ENCODE assay signal across 20 cellular contexts in genomic region chr11:36743039-36743438, GRCh38.
A peak's percentile ranks its signal among the peaks of the same experiment; 100 is the strongest.
DNase-seq lines count a peak whose midpoint lies in the region; ATAC-seq, FAIRE-seq and TF ChIP-seq lines count a peak whose summit lies in the region.
"Had no signal": no experiment of that assay in that cellular context is flagged by ENCODE, and none has a peak within 500 bp of the region (broad histone marks: within the 10 kb centered on the region; RNA-seq: fewer than 3 reads in every experiment).

No MANE protein-coding gene starts in this region.

- no peak for TF ChIP-seq CTCF in GM12878 (IDR thresholded peaks at IDR 0.05 in 2 of 3, conservative IDR thresholded peaks at IDR 0.05 in 1 of 3; ENCODE audit: control insufficient read depth in 2 of 3, extremely low read depth in 1 of 3, insufficient read depth in 1 of 3, low read depth in 3 of 3, low read length in 3 of 3)
- no peak for TF ChIP-seq CTCF in H9 (conservative IDR thresholded peaks at IDR 0.05)
- TF ChIP-seq CTCF in neural progenitor cell (IDR thresholded peaks at IDR 0.05), result no peak

- no peak overlapping the region for H2AK5ac ChIP-seq in H9 (ENCODE audit: insufficient read length, low read length)

- TF ChIP-seq EP300 in GM12878 (IDR thresholded peaks at IDR 0.05; ENCODE audit: borderline replicate concordance in 1 of 2, control insufficient read depth in 1 of 2, low read depth in 2 of 2, low read length in 2 of 2), result peak; percentile 57 to 61; a peak in 3 of 4 replicates

- intact Hi-C loops in GM12878 (cut with micrococcal nuclease; ENCODE audit: unreplicated experiment) (loop anchor here (10.0 kb wide), 1 partner anchor 448 kb away; the partner anchor contains the start of gene PRR5L), left ventricle myocardium superior (cut with micrococcal nuclease) (loop anchor here (5.0 to 10.0 kb wide), 2 partner anchors 41 to 178 kb away; partner anchors contain the start of gene RAG1)

- SMC1A ChIA-PET in GM12878 (lab: Charles Lee; ENCODE audit: uncharacterized antibody, unreplicated experiment), result interaction anchor here (1.9 to 2.2 kb wide), 3 partner anchors 33 to 179 kb away, joined by 4 to 11 read pairs (median 11); no protein-coding TSS in a partner anchor

- H4K8ac ChIP-seq in H9 (replicated peaks; ENCODE audit: insufficient read length, low read depth, low read length), result no peak overlapping the region

- H3K79me1 ChIP-seq in H9 (ENCODE audit: insufficient read depth, low read depth, low read length, poor library complexity, severe bottlenecking), result no peaks in the 10 kb centered on the region

- no TSS peak for BruUV-seq in GM12878 (replicated peaks; lab: Mats Ljungman, UMichigan)

- no peak for TF ChIP-seq POLR2A in GM12878 (IDR thresholded peaks at IDR 0.05; ENCODE audit: low read depth, low read length)

- H3K9ac ChIP-seq in GM12878 (ENCODE audit: control insufficient read depth, insufficient read depth, low read length) (no peak overlapping the region), H9 (ENCODE audit: extremely low read depth, insufficient read length, low read length) (no peak overlapping the region), neural progenitor cell (no peak overlapping the region)
- H3K9ac ChIP-seq: KMS-11 had no signal

- TF ChIP-seq RAD21 in GM12878 (IDR thresholded peaks at IDR 0.05; ENCODE audit: insufficient read depth, low read depth, low read length), result no peak

- H2AFZ ChIP-seq in GM12878 (ENCODE audit: control insufficient read depth, low read depth, low read length), result no peak overlapping the region
- H2AFZ ChIP-seq in H9 (ENCODE audit: low read length), result no peak overlapping the region
- no peak overlapping the region for H2AFZ ChIP-seq in neural progenitor cell (replicated peaks)
- H2AFZ ChIP-seq: PC-9 had no signal

- no peak overlapping the region for H2BK120ac ChIP-seq in H9 (ENCODE audit: low read depth, low read length, poor library complexity, severe bottlenecking)

- H2BK20ac ChIP-seq in H9 (ENCODE audit: low read depth, low read length, poor library complexity, severe bottlenecking), result no peak overlapping the region

- no peak overlapping the region for H2BK12ac ChIP-seq in H9 (ENCODE audit: insufficient read length, low read depth, low read length)

- H3K14ac ChIP-seq in H9 (ENCODE audit: insufficient read depth, low read length), result no peak overlapping the region

- no peak overlapping the region for H3K56ac ChIP-seq in H9 (ENCODE audit: insufficient read length, low read depth, low read length)

- H3K36me3 ChIP-seq in GM12878 (ENCODE audit: control insufficient read depth in 2 of 2, insufficient read depth in 2 of 2, low read length in 1 of 2), result no peaks in the 10 kb centered on the region
- no peaks in the 10 kb centered on the region for H3K36me3 ChIP-seq in neural progenitor cell
- H3K36me3 ChIP-seq: gastrocnemius medialis, stomach had no signal

- ATAC-seq in GM18873 (IDR thresholded peaks at IDR 0.05; ENCODE audit: low FRiP score, unreplicated experiment) (peak; percentile 71), GM21576 (IDR thresholded peaks at IDR 0.05; ENCODE audit: unreplicated experiment) (peak; percentile 51), HG03060 (IDR thresholded peaks at IDR 0.05; ENCODE audit: low read depth, unreplicated experiment) (peak; percentile 51), GM12878 (peak; percentile 67), left ventricle myocardium superior (no peak)
- ATAC-seq: activated T-cell treated with anti-CD3 and anti-CD28 coated beads, Interleukin-2, amount 50 U/mL, for 4 hours; gastrocnemius medialis had no signal

- no peak for DNase-seq in GM12878 (ENCODE audit: low read depth, low spot score)
- no peak for DNase-seq in left ventricle myocardium superior
- no peak for DNase-seq in H9
- no peak for DNase-seq in neural progenitor cell (ENCODE audit: low spot score)
- DNase-seq in HuH-7 (ENCODE audit: low spot score), result no peak
- DNase-seq: activated T-cell treated with anti-CD3 and anti-CD28 coated beads, Interleukin-2, amount 50 U/mL, for 4 hours; aorta; gastrocnemius medialis; HCEC 1CT; NCI-H2171 treated with DMSO at 0.1 percent for 48 hours; PC-9; retina; stomach; T-helper 1 cell had no signal

- peaks cover 21% of the 10 kb centered on the region for H3K27me3 Mint-ChIP-seq in H9 (ENCODE audit: low read depth)
- peaks cover 5% of the 10 kb centered on the region for H3K27me3 Mint-ChIP-seq in neural progenitor cell (ENCODE audit: insufficient read depth, low read depth)

- H3K27ac Mint-ChIP-seq in H9, result no peak overlapping the region
- no peak overlapping the region for H3K27ac Mint-ChIP-seq in neural progenitor cell
- H3K27ac Mint-ChIP-seq: CD14-positive monocyte had no signal

- 21% methylated on average over 2 of the region's 2 CpGs for WGBS in GM12878 (ENCODE audit: insufficient coverage, insufficient replicate concordance, low lambda C conversion rate, missing lambda C conversion rate)
- no CpG with 5 or more reads among the region's 2 CpGs for WGBS in H9 (ENCODE audit: extremely low coverage, insufficient read length, low lambda C conversion rate)

- H4K91ac ChIP-seq in H9 (ENCODE audit: insufficient read length, low read depth, low read length), result no peak overlapping the region

- H3F3A ChIP-seq in neural progenitor cell (ENCODE audit: low read depth), result peaks cover 5% of the 10 kb centered on the region

- H3K4me3 Mint-ChIP-seq in H9 (no peak overlapping the region), neural progenitor cell (no peak overlapping the region)
- H3K4me3 Mint-ChIP-seq: activated T-cell treated with anti-CD3 and anti-CD28 coated beads, Interleukin-2, amount 50 U/mL, for 4 hours; CD14-positive monocyte had no signal

- no peaks in the 10 kb centered on the region for H3K9me3 ChIP-seq in GM12878 (replicated peaks; ENCODE audit: control insufficient read depth, insufficient read depth, low read length)
- no peaks in the 10 kb centered on the region for H3K9me3 ChIP-seq in H9 (ENCODE audit: control insufficient read depth, low read depth, low read length)
- H3K9me3 ChIP-seq in neural progenitor cell (ENCODE audit: low read depth), result no peaks in the 10 kb centered on the region
- H3K9me3 ChIP-seq: gastrocnemius medialis, stomach had no signal

- H4K20me1 ChIP-seq in GM12878 (ENCODE audit: control insufficient read depth, insufficient read depth), result no peaks in the 10 kb centered on the region
- H4K20me1 ChIP-seq in H9 (ENCODE audit: control insufficient read depth, insufficient read depth, insufficient read length), result no peaks in the 10 kb centered on the region
- H4K20me1 ChIP-seq in neural progenitor cell (ENCODE audit: low read depth), result no peaks in the 10 kb centered on the region

- RAD21 ChIA-PET in GM12878 (lab: Charles Lee; ENCODE audit: unreplicated experiment), result interaction anchor here (1.1 to 1.2 kb wide), 2 partner anchors 38 to 41 kb away, joined by 6 read pairs; no protein-coding TSS in a partner anchor

- H2BK5ac ChIP-seq in H9 (ENCODE audit: insufficient read length, low read length), result no peak overlapping the region

- H3K23me2 ChIP-seq in H9 (ENCODE audit: insufficient read length, low read depth, low read length, poor library complexity, severe bottlenecking), result no peaks in the 10 kb centered on the region

- in situ Hi-C loops in GM12878 (cut with MboI), result no loop called here

- CTCF ChIA-PET in GM12878 (lab: Yijun Ruan, JAX), result interaction anchor here (0.7 to 10.8 kb wide), 11 partner anchors 10 to 450 kb away, joined by 3 to 208 read pairs (median 4); partner anchors contain the start of gene RAG1

- H3K9me3 Mint-ChIP-seq in H9, result no peaks in the 10 kb centered on the region
- no peaks in the 10 kb centered on the region for H3K9me3 Mint-ChIP-seq in neural progenitor cell
- H3K9me3 Mint-ChIP-seq: activated T-cell treated with anti-CD3 and anti-CD28 coated beads, Interleukin-2, amount 50 U/mL, for 4 hours had no signal

- H4K5ac ChIP-seq in H9 (ENCODE audit: insufficient read length, low read depth, low read length), result no peak overlapping the region

- no peaks in the 10 kb centered on the region for H3K27me3 ChIP-seq in GM12878 (replicated peaks in 1 of 2; ENCODE audit: control insufficient read depth in 2 of 2, insufficient read depth in 2 of 2, low read length in 1 of 2)
- no peaks in the 10 kb centered on the region for H3K27me3 ChIP-seq in H9 (ENCODE audit: insufficient read depth, low read length)
- no peaks in the 10 kb centered on the region for H3K27me3 ChIP-seq in neural progenitor cell
- H3K27me3 ChIP-seq: gastrocnemius medialis had no signal

- no peak overlapping the region for H3T11ph ChIP-seq in H9 (ENCODE audit: low read length)

- H3K4ac ChIP-seq in H9 (ENCODE audit: low read depth, low read length), result no peak overlapping the region

- H3K4me1 ChIP-seq in GM12878 (ENCODE audit: control insufficient read depth, insufficient read depth, low read length) (peaks cover 28% of the 10 kb centered on the region), H9 (ENCODE audit: insufficient read depth, low read length) (no peaks in the 10 kb centered on the region), neural progenitor cell (no peaks in the 10 kb centered on the region)
- H3K4me1 ChIP-seq: gastrocnemius medialis had no signal

- FAIRE-seq in GM12878 (lab: Jason Lieb, UNC), result no peak
- FAIRE-seq: keratinocyte had no signal

- H3K36me3 Mint-ChIP-seq in H9 (ENCODE audit: insufficient read depth in 1 of 3, low read depth in 3 of 3), result no peaks in the 10 kb centered on the region
- H3K36me3 Mint-ChIP-seq in neural progenitor cell, result no peaks in the 10 kb centered on the region
- H3K36me3 Mint-ChIP-seq: CD14-positive monocyte had no signal

- H3K4me3 ChIP-seq in GM12878, result no peak overlapping the region
- no peak overlapping the region for H3K4me3 ChIP-seq in neural progenitor cell
- H3K4me3 ChIP-seq: gastrocnemius medialis, PC-9, stomach had no signal

- POLR2A ChIA-PET in GM12878 (lab: Charles Lee), result no interaction called here

- no peak overlapping the region for H3K18ac ChIP-seq in H9 (ENCODE audit: insufficient read length, low read depth, low read length)

- H3K4me1 Mint-ChIP-seq in H9 (peaks cover 11 to 12% of the 10 kb centered on the region in 2 experiments), neural progenitor cell (no peaks in the 10 kb centered on the region)

- H3K23ac ChIP-seq in H9 (ENCODE audit: insufficient read length, low read depth, low read length), result no peak overlapping the region

- H3K27ac ChIP-seq in GM12878 (ENCODE audit: control insufficient read depth, insufficient read depth) (peak overlapping the region; percentile 64), H9 (ENCODE audit: insufficient read length, low read depth, low read length) (no peak overlapping the region), neural progenitor cell (no peak overlapping the region)
- H3K27ac ChIP-seq: gastrocnemius medialis, KMS-11, PC-9, stomach had no signal

- H3K79me2 ChIP-seq in GM12878 (ENCODE audit: control insufficient read depth, insufficient read depth, low read length), result no peaks in the 10 kb centered on the region
- no peaks in the 10 kb centered on the region for H3K79me2 ChIP-seq in H9 (ENCODE audit: insufficient read depth, low read length)
- no peaks in the 10 kb centered on the region for H3K79me2 ChIP-seq in neural progenitor cell (ENCODE audit: low read depth)

- H2BK15ac ChIP-seq in H9 (ENCODE audit: low read depth, low read length), result no peak overlapping the region

- H3K4me2 ChIP-seq in GM12878 (ENCODE audit: control insufficient read depth, insufficient read depth) (peak overlapping the region; percentile 31; the same call in 1 of the 2 replicates), H9 (ENCODE audit: insufficient read depth, insufficient read length, low read length) (no peak overlapping the region), neural progenitor cell (no peak overlapping the region)
- H3K4me2 ChIP-seq: KMS-11, PC-9 had no signal
